1 cellular context compared by ENCODE assay signal in genomic region chr12:104505095-104505819, GRCh38.
TF ChIP-seq lines count a peak whose summit lies in the region.

No MANE protein-coding gene starts in this region.

TF ChIP-seq in HEK293, 187 proteins besides CTCF, POLR2A, EP300 and RAD21 (continued from another document):
- TF ChIP-seq MYNN (tag by site-specific recombination; IDR thresholded peaks at IDR 0.05; ENCODE audit: borderline replicate concordance), result no peak
- TF ChIP-seq ZNF837 (tag by site-specific recombination; IDR thresholded peaks at IDR 0.05), result no peak
- no peak for TF ChIP-seq ZNF266 (tag by site-specific recombination; IDR thresholded peaks at IDR 0.05; ENCODE audit: low read depth)
- TF ChIP-seq PATZ1 (tag by site-specific recombination; IDR thresholded peaks at IDR 0.05), result no peak
- TF ChIP-seq PRDM4 (tag by site-specific recombination; IDR thresholded peaks at IDR 0.05), result no peak
- TF ChIP-seq, protein P1, sequence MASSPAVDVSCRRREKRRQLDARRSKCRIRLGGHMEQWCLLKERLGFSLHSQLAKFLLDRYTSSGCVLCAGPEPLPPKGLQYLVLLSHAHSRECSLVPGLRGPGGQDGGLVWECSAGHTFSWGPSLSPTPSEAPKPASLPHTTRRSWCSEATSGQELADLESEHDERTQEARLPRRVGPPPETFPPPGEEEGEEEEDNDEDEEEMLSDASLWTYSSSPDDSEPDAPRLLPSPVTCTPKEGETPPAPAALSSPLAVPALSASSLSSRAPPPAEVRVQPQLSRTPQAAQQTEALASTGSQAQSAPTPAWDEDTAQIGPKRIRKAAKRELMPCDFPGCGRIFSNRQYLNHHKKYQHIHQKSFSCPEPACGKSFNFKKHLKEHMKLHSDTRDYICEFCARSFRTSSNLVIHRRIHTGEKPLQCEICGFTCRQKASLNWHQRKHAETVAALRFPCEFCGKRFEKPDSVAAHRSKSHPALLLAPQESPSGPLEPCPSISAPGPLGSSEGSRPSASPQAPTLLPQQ (tag by site-specific recombination; IDR thresholded peaks at IDR 0.05), result no peak; the same call in 1 of the 2 replicates
- no peak for TF ChIP-seq ZNF175 (tag by site-specific recombination; IDR thresholded peaks at IDR 0.05)
- no peak for TF ChIP-seq GLIS2 (tag by site-specific recombination; IDR thresholded peaks at IDR 0.05)
- TF ChIP-seq, protein P2, sequence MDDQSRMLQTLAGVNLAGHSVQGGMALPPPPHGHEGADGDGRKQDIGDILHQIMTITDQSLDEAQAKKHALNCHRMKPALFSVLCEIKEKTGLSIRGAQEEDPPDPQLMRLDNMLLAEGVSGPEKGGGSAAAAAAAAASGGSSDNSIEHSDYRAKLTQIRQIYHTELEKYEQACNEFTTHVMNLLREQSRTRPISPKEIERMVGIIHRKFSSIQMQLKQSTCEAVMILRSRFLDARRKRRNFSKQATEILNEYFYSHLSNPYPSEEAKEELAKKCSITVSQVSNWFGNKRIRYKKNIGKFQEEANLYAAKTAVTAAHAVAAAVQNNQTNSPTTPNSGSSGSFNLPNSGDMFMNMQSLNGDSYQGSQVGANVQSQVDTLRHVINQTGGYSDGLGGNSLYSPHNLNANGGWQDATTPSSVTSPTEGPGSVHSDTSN (CRISPR knock-in tag; IDR thresholded peaks at IDR 0.05), result no peak
- TF ChIP-seq ZNF629 (tag by site-specific recombination; IDR thresholded peaks at IDR 0.05), result no peak
- TF ChIP-seq GLI4 (tag by site-specific recombination; IDR thresholded peaks at IDR 0.05), result no peak
- no peak for TF ChIP-seq ZNF777 (tag by site-specific recombination; IDR thresholded peaks at IDR 0.05; ENCODE audit: borderline replicate concordance)
- TF ChIP-seq ZNF585B (tag by site-specific recombination; IDR thresholded peaks at IDR 0.05), result no peak
- TF ChIP-seq ZNF677 (tag by site-specific recombination; IDR thresholded peaks at IDR 0.05), result no peak
- no peak for TF ChIP-seq ZNF555 (tag by site-specific recombination; conservative IDR thresholded peaks at IDR 0.05)
- TF ChIP-seq, protein P3, sequence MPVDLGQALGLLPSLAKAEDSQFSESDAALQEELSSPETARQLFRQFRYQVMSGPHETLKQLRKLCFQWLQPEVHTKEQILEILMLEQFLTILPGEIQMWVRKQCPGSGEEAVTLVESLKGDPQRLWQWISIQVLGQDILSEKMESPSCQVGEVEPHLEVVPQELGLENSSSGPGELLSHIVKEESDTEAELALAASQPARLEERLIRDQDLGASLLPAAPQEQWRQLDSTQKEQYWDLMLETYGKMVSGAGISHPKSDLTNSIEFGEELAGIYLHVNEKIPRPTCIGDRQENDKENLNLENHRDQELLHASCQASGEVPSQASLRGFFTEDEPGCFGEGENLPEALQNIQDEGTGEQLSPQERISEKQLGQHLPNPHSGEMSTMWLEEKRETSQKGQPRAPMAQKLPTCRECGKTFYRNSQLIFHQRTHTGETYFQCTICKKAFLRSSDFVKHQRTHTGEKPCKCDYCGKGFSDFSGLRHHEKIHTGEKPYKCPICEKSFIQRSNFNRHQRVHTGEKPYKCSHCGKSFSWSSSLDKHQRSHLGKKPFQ (tag by site-specific recombination; IDR thresholded peaks at IDR 0.05), result peak; percentile 73
- TF ChIP-seq REPIN1 (tag by site-specific recombination; IDR thresholded peaks at IDR 0.05; ENCODE audit: low read depth), result no peak
- TF ChIP-seq ZNF621 (tag by site-specific recombination; IDR thresholded peaks at IDR 0.05), result no peak
- no peak for TF ChIP-seq HOXA7 (CRISPR knock-in tag; IDR thresholded peaks at IDR 0.05; ENCODE audit: borderline replicate concordance)
- TF ChIP-seq SP3 (tag by site-specific recombination; IDR thresholded peaks at IDR 0.05), result no peak
- no peak for TF ChIP-seq ZNF280C (tag by site-specific recombination; IDR thresholded peaks at IDR 0.05)
- TF ChIP-seq ZNF155 (tag by site-specific recombination; IDR thresholded peaks at IDR 0.05), result no peak
- no peak for TF ChIP-seq ZNF426 (tag by site-specific recombination; IDR thresholded peaks at IDR 0.05)
- TF ChIP-seq ZNF529 (tag by site-specific recombination; IDR thresholded peaks at IDR 0.05; ENCODE audit: insufficient replicate concordance), result no peak
- no peak for TF ChIP-seq ZFP3 (tag by site-specific recombination; IDR thresholded peaks at IDR 0.05; ENCODE audit: low read depth)
- TF ChIP-seq ZNF626 (tag by site-specific recombination; IDR thresholded peaks at IDR 0.05), result no peak
- no peak for TF ChIP-seq ZSCAN4 (tag by site-specific recombination; IDR thresholded peaks at IDR 0.05)
- no peak for TF ChIP-seq ZNF544 (tag by site-specific recombination; IDR thresholded peaks at IDR 0.05)
- no peak for TF ChIP-seq ZBTB20 (tag by site-specific recombination; IDR thresholded peaks at IDR 0.05)
- no peak for TF ChIP-seq ZNF660 (tag by site-specific recombination; IDR thresholded peaks at IDR 0.05)
- no peak for TF ChIP-seq ZNF24 (tag by site-specific recombination; IDR thresholded peaks at IDR 0.05)
- no peak for TF ChIP-seq ZNF302 (tag by site-specific recombination; IDR thresholded peaks at IDR 0.05; ENCODE audit: low read depth)
- TF ChIP-seq FEZF1 (tag by site-specific recombination; IDR thresholded peaks at IDR 0.05), result peak; percentile 62
- TF ChIP-seq ZNF146 (tag by site-specific recombination; IDR thresholded peaks at IDR 0.05), result no peak
TF ChIP-seq in HEK293: peak in this region for 27.
